ENCODE assay signal across 8 cellular contexts in genomic region chr21:42187976-42188653, GRCh38.
DNase-seq lines count a peak whose midpoint lies in the region; ATAC-seq and TF ChIP-seq lines count a peak whose summit lies in the region.

No MANE protein-coding gene starts in this region.

- DNase-seq in AML-193 (lab: John Stamatoyannopoulos, UW) (peak; percentile 94 to 95), fibroblast of mammary gland (ENCODE audit: low read depth) (peak; percentile 32), NCI-H2171 treated with DMSO at 0.1 percent for 48 hours (lab: John Stamatoyannopoulos, UW) (no peak), middle frontal gyrus (ENCODE audit: extremely low spot score, low spot score) (no peak)
- peak; percentile 68 to 72 for DNase-seq in activated CD4-positive, alpha-beta T cell treated with anti-CD3 and anti-CD28 coated beads, Interleukin-2, amount 50 U/mL, for 4 hours
- peak; percentile 61 for DNase-seq in stimulated activated CD4-positive, alpha-beta T cell treated with anti-CD3 and anti-CD28 coated beads, Interleukin-2, amount 100 ng/mL, for 4 hours (ENCODE audit: low read depth)

- TF ChIP-seq CTCF in fibroblast of mammary gland (conservative IDR thresholded peaks at IDR 0.05; ENCODE audit: control insufficient read depth, insufficient read depth, low read depth, low read length), result no peak

- ATAC-seq in GM19452 (IDR thresholded peaks at IDR 0.05; ENCODE audit: unreplicated experiment) (peak; percentile 98), HG03571 (IDR thresholded peaks at IDR 0.05; ENCODE audit: unreplicated experiment) (peak; percentile 97)

- H3K4me3 ChIP-seq in fibroblast of mammary gland (ENCODE audit: control insufficient read depth, low read depth, low read length), result no peak overlapping the region

Comparison
In these comparisons a context has a peak if more than half of its experiments do, and no peak if none do; other contexts are left out.
1. DNase-seq: peak in AML-193 (2 of 2), activated CD4-positive, alpha-beta T cell treated with anti-CD3 and anti-CD28 coated beads, Interleukin-2, amount 50 U/mL, for 4 hours (2 of 2), fibroblast of mammary gland (single experiment) and stimulated activated CD4-positive, alpha-beta T cell treated with anti-CD3 and anti-CD28 coated beads, Interleukin-2, amount 100 ng/mL, for 4 hours (single experiment); none in NCI-H2171 treated with DMSO at 0.1 percent for 48 hours (single experiment) and middle frontal gyrus (single experiment).